1 cellular context compared by ENCODE assay signal in the genomic region with DNA sequence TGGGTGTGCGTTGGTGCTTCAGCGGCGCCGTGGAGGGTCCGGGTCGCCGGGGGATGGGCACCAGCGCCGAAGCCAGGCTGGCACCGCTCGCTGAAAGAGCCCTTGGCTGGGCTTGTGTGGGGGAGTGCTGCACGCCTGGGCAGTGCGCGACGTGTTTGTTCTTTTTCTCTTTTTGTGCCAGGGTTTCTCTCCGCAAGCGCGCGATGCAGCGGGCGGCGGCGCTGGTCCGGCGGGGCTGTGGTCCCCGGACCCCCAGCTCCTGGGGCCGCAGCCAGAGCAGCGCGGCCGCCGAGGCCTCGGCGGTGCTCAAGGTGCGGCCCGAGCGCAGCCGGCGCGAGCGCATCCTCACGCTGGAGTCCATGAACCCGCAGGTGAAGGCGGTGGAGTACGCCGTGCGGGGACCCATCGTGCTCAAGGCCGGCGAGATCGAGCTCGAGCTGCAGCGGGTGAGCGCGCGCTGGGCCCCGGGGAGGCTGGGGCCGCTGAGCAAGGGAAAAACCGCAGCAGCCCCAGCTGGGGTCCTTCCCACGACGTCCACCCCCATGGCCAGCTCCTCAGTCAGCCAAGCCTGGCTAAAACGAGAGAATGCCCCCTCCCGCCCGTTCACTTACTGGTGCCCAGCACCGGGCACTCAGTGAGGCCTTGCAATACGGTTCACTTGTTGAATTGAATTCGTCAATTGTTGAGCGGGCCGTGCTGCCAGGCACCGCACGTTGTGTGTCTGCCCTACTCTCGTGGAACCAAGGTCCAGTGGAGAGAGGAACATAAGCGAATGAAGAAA.
TF ChIP-seq lines count a peak whose summit lies in the region.

No MANE protein-coding gene starts in this region.

TF ChIP-seq in HepG2, 621 proteins besides CTCF, POLR2A, EP300 and RAD21 (continued from another document and continues in another):
- TF ChIP-seq, protein P1, sequence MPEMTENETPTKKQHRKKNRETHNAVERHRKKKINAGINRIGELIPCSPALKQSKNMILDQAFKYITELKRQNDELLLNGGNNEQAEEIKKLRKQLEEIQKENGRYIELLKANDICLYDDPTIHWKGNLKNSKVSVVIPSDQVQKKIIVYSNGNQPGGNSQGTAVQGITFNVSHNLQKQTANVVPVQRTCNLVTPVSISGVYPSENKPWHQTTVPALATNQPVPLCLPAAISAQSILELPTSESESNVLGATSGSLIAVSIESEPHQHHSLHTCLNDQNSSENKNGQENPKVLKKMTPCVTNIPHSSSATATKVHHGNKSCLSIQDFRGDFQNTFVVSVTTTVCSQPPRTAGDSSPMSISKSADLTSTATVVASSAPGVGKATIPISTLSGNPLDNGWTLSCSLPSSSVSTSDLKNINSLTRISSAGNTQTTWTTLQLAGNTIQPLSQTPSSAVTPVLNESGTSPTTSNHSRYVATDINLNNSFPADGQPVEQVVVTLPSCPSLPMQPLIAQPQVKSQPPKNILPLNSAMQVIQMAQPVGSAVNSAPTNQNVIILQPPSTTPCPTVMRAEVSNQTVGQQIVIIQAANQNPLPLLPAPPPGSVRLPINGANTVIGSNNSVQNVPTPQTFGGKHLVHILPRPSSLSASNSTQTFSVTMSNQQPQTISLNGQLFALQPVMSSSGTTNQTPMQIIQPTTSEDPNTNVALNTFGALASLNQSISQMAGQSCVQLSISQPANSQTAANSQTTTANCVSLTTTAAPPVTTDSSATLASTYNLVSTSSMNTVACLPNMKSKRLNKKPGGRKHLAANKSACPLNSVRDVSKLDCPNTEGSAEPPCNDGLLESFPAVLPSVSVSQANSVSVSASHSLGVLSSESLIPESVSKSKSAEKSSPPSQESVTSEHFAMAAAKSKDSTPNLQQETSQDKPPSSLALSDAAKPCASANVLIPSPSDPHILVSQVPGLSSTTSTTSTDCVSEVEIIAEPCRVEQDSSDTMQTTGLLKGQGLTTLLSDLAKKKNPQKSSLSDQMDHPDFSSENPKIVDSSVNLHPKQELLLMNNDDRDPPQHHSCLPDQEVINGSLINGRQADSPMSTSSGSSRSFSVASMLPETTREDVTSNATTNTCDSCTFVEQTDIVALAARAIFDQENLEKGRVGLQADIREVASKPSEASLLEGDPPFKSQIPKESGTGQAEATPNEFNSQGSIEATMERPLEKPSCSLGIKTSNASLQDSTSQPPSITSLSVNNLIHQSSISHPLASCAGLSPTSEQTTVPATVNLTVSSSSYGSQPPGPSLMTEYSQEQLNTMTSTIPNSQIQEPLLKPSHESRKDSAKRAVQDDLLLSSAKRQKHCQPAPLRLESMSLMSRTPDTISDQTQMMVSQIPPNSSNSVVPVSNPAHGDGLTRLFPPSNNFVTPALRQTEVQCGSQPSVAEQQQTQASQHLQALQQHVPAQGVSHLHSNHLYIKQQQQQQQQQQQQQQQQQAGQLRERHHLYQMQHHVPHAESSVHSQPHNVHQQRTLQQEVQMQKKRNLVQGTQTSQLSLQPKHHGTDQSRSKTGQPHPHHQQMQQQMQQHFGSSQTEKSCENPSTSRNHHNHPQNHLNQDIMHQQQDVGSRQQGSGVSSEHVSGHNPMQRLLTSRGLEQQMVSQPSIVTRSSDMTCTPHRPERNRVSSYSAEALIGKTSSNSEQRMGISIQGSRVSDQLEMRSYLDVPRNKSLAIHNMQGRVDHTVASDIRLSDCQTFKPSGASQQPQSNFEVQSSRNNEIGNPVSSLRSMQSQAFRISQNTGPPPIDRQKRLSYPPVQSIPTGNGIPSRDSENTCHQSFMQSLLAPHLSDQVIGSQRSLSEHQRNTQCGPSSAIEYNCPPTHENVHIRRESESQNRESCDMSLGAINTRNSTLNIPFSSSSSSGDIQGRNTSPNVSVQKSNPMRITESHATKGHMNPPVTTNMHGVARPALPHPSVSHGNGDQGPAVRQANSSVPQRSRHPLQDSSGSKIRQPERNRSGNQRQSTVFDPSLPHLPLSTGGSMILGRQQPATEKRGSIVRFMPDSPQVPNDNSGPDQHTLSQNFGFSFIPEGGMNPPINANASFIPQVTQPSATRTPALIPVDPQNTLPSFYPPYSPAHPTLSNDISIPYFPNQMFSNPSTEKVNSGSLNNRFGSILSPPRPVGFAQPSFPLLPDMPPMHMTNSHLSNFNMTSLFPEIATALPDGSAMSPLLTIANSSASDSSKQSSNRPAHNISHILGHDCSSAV (CRISPR knock-in tag; IDR thresholded peaks at IDR 0.05; ENCODE audit: borderline replicate concordance): no peak
- no peak for TF ChIP-seq SOX13 (IDR thresholded peaks at IDR 0.05)
- no peak for TF ChIP-seq SOX13 (CRISPR knock-in tag; conservative IDR thresholded peaks at IDR 0.05 in 1 of 2, IDR thresholded peaks at IDR 0.05 in 1 of 2)
- no peak for TF ChIP-seq ZNF749 (CRISPR knock-in tag; IDR thresholded peaks at IDR 0.05; ENCODE audit: borderline replicate concordance)
- no peak for TF ChIP-seq ZNF773 (CRISPR knock-in tag; IDR thresholded peaks at IDR 0.05; ENCODE audit: borderline replicate concordance)
- no peak for TF ChIP-seq ATRX (CRISPR knock-in tag; IDR thresholded peaks at IDR 0.05; ENCODE audit: borderline replicate concordance)
- TF ChIP-seq ZNF816 (CRISPR knock-in tag; IDR thresholded peaks at IDR 0.05; ENCODE audit: borderline replicate concordance): no peak
- TF ChIP-seq NR3C1 (CRISPR knock-in tag; IDR thresholded peaks at IDR 0.05): no peak
- TF ChIP-seq ZNF354B (CRISPR knock-in tag; IDR thresholded peaks at IDR 0.05): 0 out of 2 replicates have a peak, but pooled peaks have one; percentile 28
- no peak for TF ChIP-seq MLLT10 (CRISPR knock-in tag; IDR thresholded peaks at IDR 0.05)
- no peak for TF ChIP-seq SUZ12 (IDR thresholded peaks at IDR 0.05; ENCODE audit: low read depth, low read length)
- no peak for TF ChIP-seq KDM3A (CRISPR knock-in tag; IDR thresholded peaks at IDR 0.05; ENCODE audit: low read depth)
- TF ChIP-seq FIP1L1 (IDR thresholded peaks at IDR 0.05; ENCODE audit: borderline replicate concordance, insufficient read depth, low read depth, low read length): no peak
- TF ChIP-seq ZNF772 (CRISPR knock-in tag; IDR thresholded peaks at IDR 0.05): no peak
- no peak for TF ChIP-seq ZNF652 (CRISPR knock-in tag; IDR thresholded peaks at IDR 0.05; ENCODE audit: borderline replicate concordance, low read depth)
- TF ChIP-seq, protein P2, sequence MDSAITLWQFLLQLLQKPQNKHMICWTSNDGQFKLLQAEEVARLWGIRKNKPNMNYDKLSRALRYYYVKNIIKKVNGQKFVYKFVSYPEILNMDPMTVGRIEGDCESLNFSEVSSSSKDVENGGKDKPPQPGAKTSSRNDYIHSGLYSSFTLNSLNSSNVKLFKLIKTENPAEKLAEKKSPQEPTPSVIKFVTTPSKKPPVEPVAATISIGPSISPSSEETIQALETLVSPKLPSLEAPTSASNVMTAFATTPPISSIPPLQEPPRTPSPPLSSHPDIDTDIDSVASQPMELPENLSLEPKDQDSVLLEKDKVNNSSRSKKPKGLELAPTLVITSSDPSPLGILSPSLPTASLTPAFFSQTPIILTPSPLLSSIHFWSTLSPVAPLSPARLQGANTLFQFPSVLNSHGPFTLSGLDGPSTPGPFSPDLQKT (CRISPR knock-in tag; IDR thresholded peaks at IDR 0.05; ENCODE audit: borderline replicate concordance): no peak
- TF ChIP-seq ZNF496 (CRISPR knock-in tag; IDR thresholded peaks at IDR 0.05; ENCODE audit: insufficient replicate concordance): no peak
- 0 out of 2 replicates have a peak, but pooled peaks have one; percentile 20 for TF ChIP-seq ZBTB37 (CRISPR knock-in tag; IDR thresholded peaks at IDR 0.05)
- TF ChIP-seq ZNF784 (CRISPR knock-in tag; IDR thresholded peaks at IDR 0.05; ENCODE audit: borderline replicate concordance): peak; percentile 60; the same call in 1 of the 2 replicates
- no peak for TF ChIP-seq ZNF567 (CRISPR knock-in tag; IDR thresholded peaks at IDR 0.05; ENCODE audit: borderline replicate concordance)
- no peak for TF ChIP-seq KLF15 (CRISPR knock-in tag; IDR thresholded peaks at IDR 0.05; ENCODE audit: borderline replicate concordance)
- TF ChIP-seq IRF9 (CRISPR knock-in tag; IDR thresholded peaks at IDR 0.05; ENCODE audit: borderline replicate concordance): no peak
- TF ChIP-seq AGO1 (IDR thresholded peaks at IDR 0.05; ENCODE audit: low read depth, low read length, poor library complexity, severe bottlenecking): no peak
- TF ChIP-seq, protein P3, sequence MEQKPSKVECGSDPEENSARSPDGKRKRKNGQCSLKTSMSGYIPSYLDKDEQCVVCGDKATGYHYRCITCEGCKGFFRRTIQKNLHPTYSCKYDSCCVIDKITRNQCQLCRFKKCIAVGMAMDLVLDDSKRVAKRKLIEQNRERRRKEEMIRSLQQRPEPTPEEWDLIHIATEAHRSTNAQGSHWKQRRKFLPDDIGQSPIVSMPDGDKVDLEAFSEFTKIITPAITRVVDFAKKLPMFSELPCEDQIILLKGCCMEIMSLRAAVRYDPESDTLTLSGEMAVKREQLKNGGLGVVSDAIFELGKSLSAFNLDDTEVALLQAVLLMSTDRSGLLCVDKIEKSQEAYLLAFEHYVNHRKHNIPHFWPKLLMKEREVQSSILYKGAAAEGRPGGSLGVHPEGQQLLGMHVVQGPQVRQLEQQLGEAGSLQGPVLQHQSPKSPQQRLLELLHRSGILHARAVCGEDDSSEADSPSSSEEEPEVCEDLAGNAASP (CRISPR knock-in tag; IDR thresholded peaks at IDR 0.05; ENCODE audit: borderline replicate concordance): no peak; the same call in 1 of the 2 replicates
- no peak for TF ChIP-seq HNF4A (CRISPR knock-in tag; IDR thresholded peaks at IDR 0.05)
- peak; percentile 75 for TF ChIP-seq RBFOX2 (IDR thresholded peaks at IDR 0.05; ENCODE audit: low read depth, low read length)
- TF ChIP-seq ZBTB8A (CRISPR knock-in tag; IDR thresholded peaks at IDR 0.05; ENCODE audit: borderline replicate concordance, low read depth): peak; percentile 33; the same call in 1 of the 2 replicates
- TF ChIP-seq CREB3 (CRISPR knock-in tag; IDR thresholded peaks at IDR 0.05): no peak
- 0 out of 2 replicates have a peak, but pooled peaks have one; percentile 11 for TF ChIP-seq NKX3-1 (CRISPR knock-in tag; IDR thresholded peaks at IDR 0.05)
- TF ChIP-seq, protein P4, sequence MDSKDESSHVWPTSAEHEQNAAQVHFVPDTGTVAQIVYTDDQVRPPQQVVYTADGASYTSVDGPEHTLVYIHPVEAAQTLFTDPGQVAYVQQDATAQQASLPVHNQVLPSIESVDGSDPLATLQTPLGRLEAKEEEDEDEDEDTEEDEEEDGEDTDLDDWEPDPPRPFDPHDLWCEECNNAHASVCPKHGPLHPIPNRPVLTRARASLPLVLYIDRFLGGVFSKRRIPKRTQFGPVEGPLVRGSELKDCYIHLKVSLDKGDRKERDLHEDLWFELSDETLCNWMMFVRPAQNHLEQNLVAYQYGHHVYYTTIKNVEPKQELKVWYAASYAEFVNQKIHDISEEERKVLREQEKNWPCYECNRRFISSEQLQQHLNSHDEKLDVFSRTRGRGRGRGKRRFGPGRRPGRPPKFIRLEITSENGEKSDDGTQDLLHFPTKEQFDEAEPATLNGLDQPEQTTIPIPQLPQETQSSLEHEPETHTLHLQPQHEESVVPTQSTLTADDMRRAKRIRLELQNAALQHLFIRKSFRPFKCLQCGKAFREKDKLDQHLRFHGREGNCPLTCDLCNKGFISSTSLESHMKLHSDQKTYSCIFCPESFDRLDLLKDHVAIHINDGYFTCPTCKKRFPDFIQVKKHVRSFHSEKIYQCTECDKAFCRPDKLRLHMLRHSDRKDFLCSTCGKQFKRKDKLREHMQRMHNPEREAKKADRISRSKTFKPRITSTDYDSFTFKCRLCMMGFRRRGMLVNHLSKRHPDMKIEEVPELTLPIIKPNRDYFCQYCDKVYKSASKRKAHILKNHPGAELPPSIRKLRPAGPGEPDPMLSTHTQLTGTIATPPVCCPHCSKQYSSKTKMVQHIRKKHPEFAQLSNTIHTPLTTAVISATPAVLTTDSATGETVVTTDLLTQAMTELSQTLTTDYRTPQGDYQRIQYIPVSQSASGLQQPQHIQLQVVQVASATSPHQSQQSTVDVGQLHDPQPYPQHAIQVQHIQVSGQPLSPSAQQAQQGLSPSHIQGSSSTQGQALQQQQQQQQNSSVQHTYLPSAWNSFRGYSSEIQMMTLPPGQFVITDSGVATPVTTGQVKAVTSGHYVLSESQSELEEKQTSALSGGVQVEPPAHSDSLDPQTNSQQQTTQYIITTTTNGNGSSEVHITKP (CRISPR knock-in tag; IDR thresholded peaks at IDR 0.05; ENCODE audit: low read depth): no peak
- no peak for TF ChIP-seq ZNF562 (CRISPR knock-in tag; IDR thresholded peaks at IDR 0.05; ENCODE audit: borderline replicate concordance)
- TF ChIP-seq SMARCE1 (IDR thresholded peaks at IDR 0.05; ENCODE audit: borderline replicate concordance): no peak
- TF ChIP-seq DR1 (CRISPR knock-in tag; IDR thresholded peaks at IDR 0.05): no peak; the same call in 1 of the 2 replicates
- TF ChIP-seq, protein P5, sequence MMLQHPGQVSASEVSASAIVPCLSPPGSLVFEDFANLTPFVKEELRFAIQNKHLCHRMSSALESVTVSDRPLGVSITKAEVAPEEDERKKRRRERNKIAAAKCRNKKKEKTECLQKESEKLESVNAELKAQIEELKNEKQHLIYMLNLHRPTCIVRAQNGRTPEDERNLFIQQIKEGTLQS (CRISPR knock-in tag; IDR thresholded peaks at IDR 0.05): no peak
